In genomic region chr2:46590319-46590718, GRCh38 we compare ENCODE assay signal across 17 cellular contexts. TPM values are rescaled to one million over a fixed set of nuclear protein-coding genes. Genes with fewer than 3 reads are reported as not detected.
DNase-seq lines count a peak whose midpoint lies in the region; ATAC-seq, FAIRE-seq and TF ChIP-seq lines count a peak whose summit lies in the region.
"Had no signal": no experiment of that assay in that cellular context is flagged by ENCODE, and none has a peak within 500 bp of the region (broad histone marks: within the 10 kb centered on the region; RNA-seq: fewer than 3 reads in every experiment).

No MANE protein-coding gene starts in this region.

- ATAC-seq in HepG2 (no peak), right lobe of liver (no peak), HG02588 (IDR thresholded peaks at IDR 0.05; ENCODE audit: unreplicated experiment) (no peak)
- ATAC-seq: A549; CD8-positive, alpha-beta T cell had no signal

- no peak overlapping the region for H3K4me2 ChIP-seq in HepG2 (ENCODE audit: low read depth, low read length)
- H3K4me2 ChIP-seq: A549; BLaER1 treated with 17β-estradiol and CSF1 and Interleukin-3, amounts not matched to agents 10 nM and 100 nM had no signal

- no peaks in the 10 kb centered on the region for H3K79me2 ChIP-seq in HepG2 (ENCODE audit: insufficient read depth, low read length)

- no peak for TF ChIP-seq POLR2A in HepG2 (IDR thresholded peaks at IDR 0.05; ENCODE audit: insufficient read depth in 1 of 2, low read depth in 2 of 2, low read length in 2 of 2)
- TF ChIP-seq POLR2A in right lobe of liver (IDR thresholded peaks at IDR 0.05), result no peak

- in situ Hi-C loops in HepG2 (cut with HindIII; ENCODE audit: extremely low pct_ligation_motif_present, low pct_unique_long_range_greater_than_20kb), result no loop called here

- H3K27ac ChIP-seq in HepG2 (ENCODE audit: extremely low read length, insufficient read depth, low read length) (no peak overlapping the region), right lobe of liver (no peak overlapping the region), VCaP (peak overlapping the region; percentile 61; the same call in 1 of the 2 replicates)
- H3K27ac ChIP-seq: 22Rv1; A549; BLaER1 treated with 17β-estradiol and CSF1 and Interleukin-3, amounts not matched to agents 10 nM and 100 nM; C4-2B had no signal

- H3K36me3 ChIP-seq in HepG2 (replicated peaks in 1 of 2; ENCODE audit: control insufficient read depth in 1 of 2, insufficient read depth in 2 of 2, low read length in 2 of 2) (peaks cover 0 to 7% of the 10 kb centered on the region in 2 experiments; a peak in 4 of 5 replicates), right lobe of liver (no peaks in the 10 kb centered on the region)

- no TSS peak for BruUV-seq in HepG2 (replicated peaks; lab: Mats Ljungman, UMichigan)

- TF ChIP-seq CTCF in HepG2 (CRISPR knock-in tag; IDR thresholded peaks at IDR 0.05), result no peak
- TF ChIP-seq CTCF in right lobe of liver (IDR thresholded peaks at IDR 0.05), result no peak
- no peak for TF ChIP-seq CTCF in VCaP (conservative IDR thresholded peaks at IDR 0.05)

- H3K9me3 ChIP-seq in HepG2 (ENCODE audit: low read length), result no peaks in the 10 kb centered on the region
- no peaks in the 10 kb centered on the region for H3K9me3 ChIP-seq in right lobe of liver
- H3K9me3 ChIP-seq: A549; BLaER1 treated with 17β-estradiol and CSF1 and Interleukin-3, amounts not matched to agents 10 nM and 100 nM; Caco-2 had no signal

- H3K4me1 ChIP-seq in HepG2 (ENCODE audit: insufficient read depth, low read length) (no peaks in the 10 kb centered on the region), right lobe of liver (no peaks in the 10 kb centered on the region)
- H3K4me1 ChIP-seq: BLaER1 treated with 17β-estradiol and CSF1 and Interleukin-3, amounts not matched to agents 10 nM and 100 nM; Caco-2 had no signal

- no peak overlapping the region for H2AFZ ChIP-seq in HepG2 (ENCODE audit: low read length)

- H3K4me3 ChIP-seq in HepG2 (replicated peaks in 1 of 3; ENCODE audit: insufficient read depth in 1 of 3, low read depth in 2 of 3, low read length in 3 of 3) (no peak overlapping the region), right lobe of liver (no peak overlapping the region)
- H3K4me3 ChIP-seq: A549; BLaER1 treated with 17β-estradiol and CSF1 and Interleukin-3, amounts not matched to agents 10 nM and 100 nM had no signal

- CTCF ChIA-PET in HepG2 (lab: Yijun Ruan, JAX; ENCODE audit: low intra/inter-chr PET ratio, low total read pairs), result no interaction called here

- intact Hi-C loops in HepG2 (cut with micrococcal nuclease; ENCODE audit: unreplicated experiment), result no loop called here
- intact Hi-C loops in right lobe of liver (cut with DNase I), result no loop called here

- H3K9ac ChIP-seq in HepG2 (ENCODE audit: insufficient read depth, low read depth, low read length), result no peak overlapping the region
- H3K9ac ChIP-seq: BLaER1 treated with 17β-estradiol and CSF1 and Interleukin-3, amounts not matched to agents 10 nM and 100 nM had no signal

- no peak for FAIRE-seq in HepG2 (lab: Jason Lieb, UNC)
- FAIRE-seq: A549, GM12891 had no signal

- no peaks in the 10 kb centered on the region for H4K20me1 ChIP-seq in HepG2 (ENCODE audit: insufficient read depth, low read length)

- TF ChIP-seq RAD21 in HepG2 (CRISPR knock-in tag; IDR thresholded peaks at IDR 0.05), result no peak

- POLR2A ChIA-PET in HepG2 (lab: Yijun Ruan, JAX), result no interaction called here

- H3K27me3 ChIP-seq in HepG2 (ENCODE audit: control insufficient read depth in 1 of 2, insufficient read depth in 2 of 2, low read length in 2 of 2) (no peaks in the 10 kb centered on the region), right lobe of liver (no peaks in the 10 kb centered on the region)
- H3K27me3 ChIP-seq: BLaER1 treated with 17β-estradiol and CSF1 and Interleukin-3, amounts not matched to agents 10 nM and 100 nM had no signal

- DNase-seq in HepG2 (ENCODE audit: low spot score), result no peak
- no peak for DNase-seq in right lobe of liver
- no peak for DNase-seq in Kasumi-1 (lab: John Stamatoyannopoulos, UW)
- DNase-seq: AML-193; Caco-2; Calu3; CD4-positive, alpha-beta T cell; CD8-positive, alpha-beta T cell; DMS79 treated with DMSO at 0.1 percent for 48 hours; GF-D8 had no signal

- no peak for TF ChIP-seq EP300 in HepG2 (IDR thresholded peaks at IDR 0.05; ENCODE audit: low read depth in 2 of 2, low read length in 2 of 2)
- no peak for TF ChIP-seq EP300 in HepG2 (CRISPR knock-in tag; IDR thresholded peaks at IDR 0.05; ENCODE audit: borderline replicate concordance)

RNA-seq across cellular contexts. Expression of gene PIGF, which starts 26.5 kb away (rescaled TPM):
- 37.8 and 53.2 TPM in 2 replicates for total RNA-seq in HepG2 (2016; rRNA removed; fragmentation: Illumina TruSeq; extraction: Trizol)
- total RNA-seq in HepG2 (2016; cell fraction: cytosol; rRNA removed; fragmentation: Illumina TruSeq; extraction: Trizol; ENCODE audit: low read depth), result 38.8 and 39.9 TPM in 2 replicates
- total RNA-seq in HepG2 (2016; cell fraction: insoluble cytoplasmic fraction; rRNA removed; fragmentation: Illumina TruSeq; extraction: Trizol), result 36.4 and 55.8 TPM in 2 replicates
- 48.7 and 54.0 TPM in 2 replicates for total RNA-seq in HepG2 (2016; cell fraction: membrane; rRNA removed; fragmentation: Illumina TruSeq; extraction: Trizol)
- 73.3 and 84.2 TPM in 2 replicates for total RNA-seq in HepG2 (2016; cell fraction: nucleus; rRNA removed; fragmentation: Illumina TruSeq; extraction: Trizol)
- 73.6 and 90.2 TPM in 2 replicates for polyA plus RNA-seq in HepG2 (2011; rRNA removed)
- 29.3 and 45.8 TPM in 2 replicates for polyA plus RNA-seq in HepG2 (2011; cell fraction: cytosol; rRNA removed)
- polyA plus RNA-seq in HepG2 (2011; cell fraction: nucleus; rRNA removed), result 33.9 and 45.5 TPM in 2 replicates
- polyA plus RNA-seq in HepG2 (2012), result 47.8 and 64.6 TPM in 2 replicates
- polyA plus RNA-seq in HepG2 (2016; cell fraction: cytosol; fragmentation: Illumina TruSeq; extraction: Trizol; ENCODE audit: low read depth), result 49.0 and 67.5 TPM in 2 replicates
- polyA plus RNA-seq in HepG2 (2016; cell fraction: insoluble cytoplasmic fraction; fragmentation: Illumina TruSeq; extraction: Trizol; ENCODE audit: low read depth), result 39.6 and 42.5 TPM in 2 replicates
- 52.4 and 65.1 TPM in 2 replicates for polyA plus RNA-seq in HepG2 (2016; cell fraction: membrane; fragmentation: Illumina TruSeq; extraction: Trizol; ENCODE audit: low read depth)
- 97.0 and 101 TPM in 2 replicates for polyA plus RNA-seq in HepG2 (2016; cell fraction: nucleus; fragmentation: Illumina TruSeq; extraction: Trizol; ENCODE audit: insufficient read depth, low read depth)
- 10.2 and 29.3 TPM in 2 replicates for polyA minus RNA-seq in HepG2 (2011; rRNA and poly(A)+ RNA removed; ENCODE audit: low replicate concordance)
- 19.8 and 25.3 TPM in 2 replicates for polyA minus RNA-seq in HepG2 (2011; cell fraction: cytosol; rRNA and poly(A)+ RNA removed)
- 99.8 and 108 TPM in 2 replicates for polyA minus RNA-seq in HepG2 (2011; cell fraction: nucleus; rRNA and poly(A)+ RNA removed)
- total RNA-seq in right lobe of liver, result 10 to 100 TPM in 3 of 6 experiments, 1 to 10 TPM in 3; 8.4 to 12.1 (median 10.0) TPM

RNA-seq across cellular contexts. Expression of gene CRIPT, which starts 26.7 kb away (rescaled TPM):
- 20.1 and 27.7 TPM in 2 replicates for total RNA-seq in HepG2 (2016; rRNA removed; fragmentation: Illumina TruSeq; extraction: Trizol)
- 7.2 and 8.6 TPM in 2 replicates for total RNA-seq in HepG2 (2016; cell fraction: cytosol; rRNA removed; fragmentation: Illumina TruSeq; extraction: Trizol; ENCODE audit: low read depth)
- 21.8 and 30.2 TPM in 2 replicates for total RNA-seq in HepG2 (2016; cell fraction: insoluble cytoplasmic fraction; rRNA removed; fragmentation: Illumina TruSeq; extraction: Trizol)
- 11.7 and 13.1 TPM in 2 replicates for total RNA-seq in HepG2 (2016; cell fraction: membrane; rRNA removed; fragmentation: Illumina TruSeq; extraction: Trizol)
- 11.9 and 12.5 TPM in 2 replicates for total RNA-seq in HepG2 (2016; cell fraction: nucleus; rRNA removed; fragmentation: Illumina TruSeq; extraction: Trizol)
- 7.1 and 10.7 TPM in 2 replicates for polyA plus RNA-seq in HepG2 (2011; rRNA removed)
- polyA plus RNA-seq in HepG2 (2011; cell fraction: cytosol; rRNA removed), result 2.9 and 5.3 TPM in 2 replicates
- 3.3 and 4.4 TPM in 2 replicates for polyA plus RNA-seq in HepG2 (2011; cell fraction: nucleus; rRNA removed)
- polyA plus RNA-seq in HepG2 (2012), result 19.6 and 22.5 TPM in 2 replicates
- 7.6 and 8.0 TPM in 2 replicates for polyA plus RNA-seq in HepG2 (2016; cell fraction: cytosol; fragmentation: Illumina TruSeq; extraction: Trizol; ENCODE audit: low read depth)
- polyA plus RNA-seq in HepG2 (2016; cell fraction: insoluble cytoplasmic fraction; fragmentation: Illumina TruSeq; extraction: Trizol; ENCODE audit: low read depth), result 28.7 and 29.0 TPM in 2 replicates
- polyA plus RNA-seq in HepG2 (2016; cell fraction: membrane; fragmentation: Illumina TruSeq; extraction: Trizol; ENCODE audit: low read depth), result 9.3 TPM in 2 replicates
- 11.8 and 12.8 TPM in 2 replicates for polyA plus RNA-seq in HepG2 (2016; cell fraction: nucleus; fragmentation: Illumina TruSeq; extraction: Trizol; ENCODE audit: insufficient read depth, low read depth)
- 5.7 and 6.6 TPM in 2 replicates for polyA minus RNA-seq in HepG2 (2011; rRNA and poly(A)+ RNA removed; ENCODE audit: low replicate concordance)
- polyA minus RNA-seq in HepG2 (2011; cell fraction: cytosol; rRNA and poly(A)+ RNA removed), result 8.4 and 9.8 TPM in 2 replicates
- 25.0 and 26.4 TPM in 2 replicates for polyA minus RNA-seq in HepG2 (2011; cell fraction: nucleus; rRNA and poly(A)+ RNA removed)
- total RNA-seq in right lobe of liver, result 1 to 10 TPM; 5.2 to 9.7 (median 7.0) TPM

RNA-seq across cellular contexts. Expression of gene ATP6V1E2, which starts 47.9 kb away (rescaled TPM):
- total RNA-seq in HepG2 (2016; rRNA removed; fragmentation: Illumina TruSeq; extraction: Trizol) (2.1 and 2.4 TPM in 2 replicates), right lobe of liver (1 to 10 TPM; 2.8 to 4.8 (median 3.6) TPM)
- 1.7 and 1.9 TPM in 2 replicates for total RNA-seq in HepG2 (2016; cell fraction: cytosol; rRNA removed; fragmentation: Illumina TruSeq; extraction: Trizol; ENCODE audit: low read depth)
- total RNA-seq in HepG2 (2016; cell fraction: insoluble cytoplasmic fraction; rRNA removed; fragmentation: Illumina TruSeq; extraction: Trizol), result 2.1 and 2.5 TPM in 2 replicates
- 4.3 and 5.3 TPM in 2 replicates for total RNA-seq in HepG2 (2016; cell fraction: membrane; rRNA removed; fragmentation: Illumina TruSeq; extraction: Trizol)
- 1.7 and 1.8 TPM in 2 replicates for total RNA-seq in HepG2 (2016; cell fraction: nucleus; rRNA removed; fragmentation: Illumina TruSeq; extraction: Trizol)
- 1.9 and 2.9 TPM in 2 replicates for polyA plus RNA-seq in HepG2 (2011; rRNA removed)
- 2.0 and 3.4 TPM in 2 replicates for polyA plus RNA-seq in HepG2 (2011; cell fraction: cytosol; rRNA removed)
- 1.9 and 2.3 TPM in 2 replicates for polyA plus RNA-seq in HepG2 (2011; cell fraction: nucleus; rRNA removed)
- polyA plus RNA-seq in HepG2 (2012), result 2.9 and 4.3 TPM in 2 replicates
- 1.9 and 2.8 TPM in 2 replicates for polyA plus RNA-seq in HepG2 (2016; cell fraction: cytosol; fragmentation: Illumina TruSeq; extraction: Trizol; ENCODE audit: low read depth)
- 2.4 and 2.8 TPM in 2 replicates for polyA plus RNA-seq in HepG2 (2016; cell fraction: insoluble cytoplasmic fraction; fragmentation: Illumina TruSeq; extraction: Trizol; ENCODE audit: low read depth)
- 3.7 and 4.6 TPM in 2 replicates for polyA plus RNA-seq in HepG2 (2016; cell fraction: membrane; fragmentation: Illumina TruSeq; extraction: Trizol; ENCODE audit: low read depth)
- 2.2 and 2.6 TPM in 2 replicates for polyA plus RNA-seq in HepG2 (2016; cell fraction: nucleus; fragmentation: Illumina TruSeq; extraction: Trizol; ENCODE audit: insufficient read depth, low read depth)
- polyA minus RNA-seq in HepG2 (2011; rRNA and poly(A)+ RNA removed; ENCODE audit: low replicate concordance), result 1.9 and 13.7 TPM in 2 replicates
- polyA minus RNA-seq in HepG2 (2011; cell fraction: cytosol; rRNA and poly(A)+ RNA removed), result 0.88 and 2.4 TPM in 2 replicates
- polyA minus RNA-seq in HepG2 (2011; cell fraction: nucleus; rRNA and poly(A)+ RNA removed), result 2.4 and 3.1 TPM in 2 replicates

RNA-seq across cellular contexts. Expression of gene RHOQ, which starts 48.0 kb away (rescaled TPM):
- total RNA-seq in HepG2 (2016; rRNA removed; fragmentation: Illumina TruSeq; extraction: Trizol) (9.9 and 10.4 TPM in 2 replicates), right lobe of liver (10 to 100 TPM; 10.6 to 37.2 (median 26.0) TPM)
- total RNA-seq in HepG2 (2016; cell fraction: cytosol; rRNA removed; fragmentation: Illumina TruSeq; extraction: Trizol; ENCODE audit: low read depth), result 3.3 and 5.5 TPM in 2 replicates
- total RNA-seq in HepG2 (2016; cell fraction: insoluble cytoplasmic fraction; rRNA removed; fragmentation: Illumina TruSeq; extraction: Trizol), result 10.0 and 12.4 TPM in 2 replicates
- 13.3 and 16.6 TPM in 2 replicates for total RNA-seq in HepG2 (2016; cell fraction: membrane; rRNA removed; fragmentation: Illumina TruSeq; extraction: Trizol)
- 9.2 and 11.0 TPM in 2 replicates for total RNA-seq in HepG2 (2016; cell fraction: nucleus; rRNA removed; fragmentation: Illumina TruSeq; extraction: Trizol)
- 14.2 and 15.3 TPM in 2 replicates for polyA plus RNA-seq in HepG2 (2011; rRNA removed)
- 7.9 and 10.3 TPM in 2 replicates for polyA plus RNA-seq in HepG2 (2011; cell fraction: cytosol; rRNA removed)
- polyA plus RNA-seq in HepG2 (2011; cell fraction: nucleus; rRNA removed), result 26.2 and 28.8 TPM in 2 replicates
- polyA plus RNA-seq in HepG2 (2012), result 11.3 and 19.1 TPM in 2 replicates
- polyA plus RNA-seq in HepG2 (2016; cell fraction: cytosol; fragmentation: Illumina TruSeq; extraction: Trizol; ENCODE audit: low read depth), result 8.8 and 10.2 TPM in 2 replicates
- 14.1 and 17.4 TPM in 2 replicates for polyA plus RNA-seq in HepG2 (2016; cell fraction: insoluble cytoplasmic fraction; fragmentation: Illumina TruSeq; extraction: Trizol; ENCODE audit: low read depth)
- 15.9 and 20.9 TPM in 2 replicates for polyA plus RNA-seq in HepG2 (2016; cell fraction: membrane; fragmentation: Illumina TruSeq; extraction: Trizol; ENCODE audit: low read depth)
- polyA plus RNA-seq in HepG2 (2016; cell fraction: nucleus; fragmentation: Illumina TruSeq; extraction: Trizol; ENCODE audit: insufficient read depth, low read depth), result 19.6 and 24.7 TPM in 2 replicates
- 10.9 and 13.6 TPM in 2 replicates for polyA minus RNA-seq in HepG2 (2011; rRNA and poly(A)+ RNA removed; ENCODE audit: low replicate concordance)
- polyA minus RNA-seq in HepG2 (2011; cell fraction: cytosol; rRNA and poly(A)+ RNA removed), result 6.4 and 6.5 TPM in 2 replicates
- 25.6 and 33.1 TPM in 2 replicates for polyA minus RNA-seq in HepG2 (2011; cell fraction: nucleus; rRNA and poly(A)+ RNA removed)
